ENCODE assay signal across 8 cellular contexts in the genomic region with DNA sequence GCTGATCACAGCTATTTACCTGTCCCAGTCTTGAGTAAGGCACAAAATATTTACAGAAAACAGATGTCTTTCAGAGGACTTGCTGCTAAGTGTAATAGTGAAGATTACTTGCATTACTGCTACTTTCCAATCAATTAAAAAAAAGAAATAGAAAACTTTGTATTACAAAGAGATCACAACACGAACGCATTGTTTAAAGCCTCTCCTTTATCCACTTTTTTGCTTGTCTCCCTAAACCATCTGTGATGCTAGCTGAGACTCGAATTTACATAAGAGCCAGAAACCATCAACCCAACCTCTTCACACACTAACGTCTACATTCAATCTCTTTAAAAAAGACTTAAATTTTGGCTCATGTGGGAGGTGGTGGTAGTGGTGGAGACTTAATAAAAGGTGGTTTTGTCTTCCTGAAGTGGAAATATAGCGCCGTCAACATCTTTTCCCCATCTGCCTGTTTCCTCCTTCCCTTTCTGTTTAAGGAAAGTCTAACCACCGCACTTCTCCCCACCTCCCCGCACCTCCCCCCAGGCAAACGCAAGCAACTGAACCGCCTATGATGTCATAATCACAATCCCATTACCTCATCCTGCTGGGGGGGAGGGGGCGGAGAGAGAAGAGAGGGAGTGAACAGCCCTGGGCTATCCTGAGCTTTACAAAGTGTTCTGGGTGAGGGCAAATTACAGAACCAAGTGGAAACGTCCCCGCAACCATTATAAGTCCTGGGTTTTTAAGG. TPM values are rescaled to one million over a fixed set of nuclear protein-coding genes. Genes with fewer than 3 reads are reported as not detected.
A peak's percentile ranks its signal among the peaks of the same experiment; 100 is the strongest.
DNase-seq lines count a peak whose midpoint lies in the region; ATAC-seq and TF ChIP-seq lines count a peak whose summit lies in the region.

No MANE protein-coding gene starts in this region.

- no peaks in the 10 kb centered on the region for H3K9me3 ChIP-seq in HUES48 (ENCODE audit: control insufficient read depth, insufficient read depth, low read length)
- H3K9me3 ChIP-seq in ectodermal cell (ENCODE audit: control insufficient read depth, low read length): no peaks in the 10 kb centered on the region
- no peaks in the 10 kb centered on the region for H3K9me3 ChIP-seq in right lobe of liver
- no peaks in the 10 kb centered on the region for H3K9me3 ChIP-seq in subcutaneous abdominal adipose tissue (ENCODE audit: control insufficient read depth in 5 of 5, low read length in 5 of 5)

- no peak for TF ChIP-seq POLR2A in right lobe of liver (IDR thresholded peaks at IDR 0.05)

- WGBS in ectodermal cell, 2 experiments: 39% methylated on average over 10 to 12 of the region's 13 CpGs
- WGBS in right lobe of liver (ENCODE audit: insufficient coverage, low coverage, low lambda C conversion rate, missing lambda C conversion rate): 15% methylated on average over 10 of the region's 13 CpGs

- H3K36me3 ChIP-seq in HUES48 (ENCODE audit: control insufficient read depth, insufficient read depth, low read length): peaks cover 20% of the 10 kb centered on the region
- H3K36me3 ChIP-seq in ectodermal cell (ENCODE audit: control insufficient read depth, insufficient read depth, low read length): peaks cover 10% of the 10 kb centered on the region
- H3K36me3 ChIP-seq in right lobe of liver: peaks cover 0 to 11% (median 1%) of the 10 kb centered on the region in 4 donors
- peaks cover 5 to 13% (median 11%) of the 10 kb centered on the region in 5 donors for H3K36me3 ChIP-seq in subcutaneous abdominal adipose tissue (ENCODE audit: control insufficient read depth in 5 of 5, insufficient read depth in 5 of 5, low read length in 5 of 5)

- intact Hi-C loops in right lobe of liver (cut with DNase I): no loop called here

- H3K9ac ChIP-seq in HUES48 (ENCODE audit: low read depth, low read length) (peak overlapping the region; percentile 100), subcutaneous abdominal adipose tissue (ENCODE audit: low read length in 5 of 5) (peak overlapping the region; percentile 49 to 96 (median 93))

- H3K27me3 ChIP-seq in HUES48 (ENCODE audit: control insufficient read depth, insufficient read depth, low read length): no peaks in the 10 kb centered on the region
- H3K27me3 ChIP-seq in ectodermal cell (ENCODE audit: control insufficient read depth, insufficient read depth, low read length, poor library complexity, severe bottlenecking): no peaks in the 10 kb centered on the region
- no peaks in the 10 kb centered on the region for H3K27me3 ChIP-seq in right lobe of liver
- no peaks in the 10 kb centered on the region for H3K27me3 ChIP-seq in subcutaneous abdominal adipose tissue (ENCODE audit: control insufficient read depth in 5 of 5, insufficient read depth in 4 of 5, low read length in 5 of 5)

- peak overlapping the region; percentile 89 for H3K4me3 ChIP-seq in HUES48 (ENCODE audit: low read depth, low read length)
- peak overlapping the region; percentile 63 for H3K4me3 ChIP-seq in ectodermal cell (ENCODE audit: insufficient read depth, low read depth, low read length)
- peak overlapping the region; percentile 68 to 84 (median 81) for H3K4me3 ChIP-seq in right lobe of liver
- H3K4me3 ChIP-seq in subcutaneous abdominal adipose tissue (ENCODE audit: low read depth in 1 of 5, low read length in 5 of 5): peak overlapping the region; percentile 73 to 90 (median 81)

- ATAC-seq in GM21447 (IDR thresholded peaks at IDR 0.05; ENCODE audit: unreplicated experiment) (peak; percentile 11), right lobe of liver (peak; percentile 45 to 66 (median 54))

- H3K4me1 ChIP-seq in HUES48 (ENCODE audit: control insufficient read depth, insufficient read depth, low read length): peaks cover 14% of the 10 kb centered on the region
- H3K4me1 ChIP-seq in ectodermal cell (ENCODE audit: control insufficient read depth, insufficient read depth, low read length): peaks cover 17% of the 10 kb centered on the region
- peaks cover 0 to 13% (median 4%) of the 10 kb centered on the region in 4 donors for H3K4me1 ChIP-seq in right lobe of liver
- peaks cover 3 to 34% (median 29%) of the 10 kb centered on the region in 5 donors for H3K4me1 ChIP-seq in subcutaneous abdominal adipose tissue (ENCODE audit: control insufficient read depth in 5 of 5, insufficient read depth in 5 of 5, low read length in 5 of 5)

- TF ChIP-seq CTCF in right lobe of liver (IDR thresholded peaks at IDR 0.05): no peak

- DNase-seq in ELF-1 (ENCODE audit: low read depth, low spot score) (peak; percentile 91), SKM-1 treated with dmso at 0.1 percent for 144 hours (lab: John Stamatoyannopoulos, UW; ENCODE audit: unreplicated experiment) (peak; percentile 79), right lobe of liver (peak; percentile 74 to 81 (median 79)), ecto neural progenitor cell (ENCODE audit: low spot score) (no peak)

- H3K27ac ChIP-seq in HUES48 (ENCODE audit: low read depth, low read length) (peak overlapping the region; percentile 100), ectodermal cell (ENCODE audit: insufficient read depth, low read depth, low read length, poor library complexity, severe bottlenecking) (peak overlapping the region; percentile 100), right lobe of liver (peak overlapping the region; percentile 98 to 100 (median 99)), subcutaneous abdominal adipose tissue (ENCODE audit: low read depth, low read length) (peak overlapping the region; percentile 92)

RNA-seq across cellular contexts. Expression of a gene that starts 0.9 kb away (rescaled TPM):
- 77.7 TPM for polyA plus RNA-seq in ectodermal cell (2013, experiment 1 of 4)
- polyA plus RNA-seq in ectodermal cell (2013, experiment 2 of 4): 81.1 TPM
- 58.9 TPM for polyA plus RNA-seq in ectodermal cell (2013, experiment 3 of 4)
- polyA plus RNA-seq in ectodermal cell (2013, experiment 4 of 4): 63.8 TPM
- 10 to 100 TPM in 2 of 6 experiments, 1 to 10 TPM in 4; 7.2 to 15.8 (median 8.7) TPM for total RNA-seq in right lobe of liver

RNA-seq across cellular contexts. Expression of a gene that starts 5.5 kb away (rescaled TPM):
- polyA plus RNA-seq in ectodermal cell (2013, experiment 1 of 4): 25.1 TPM
- 22.5 TPM for polyA plus RNA-seq in ectodermal cell (2013, experiment 2 of 4)
- 20.9 TPM for polyA plus RNA-seq in ectodermal cell (2013, experiment 3 of 4)
- 20.8 TPM for polyA plus RNA-seq in ectodermal cell (2013, experiment 4 of 4)
- total RNA-seq in right lobe of liver: under 1 TPM in 3 of 6 experiments, not detected in 3; 0.18 to 0.43 (median 0.24) TPM

RNA-seq across cellular contexts. Expression of a gene that starts 15.4 kb away (rescaled TPM):
- 98.4 TPM for polyA plus RNA-seq in ectodermal cell (2013, experiment 1 of 4)
- 113 TPM for polyA plus RNA-seq in ectodermal cell (2013, experiment 2 of 4)
- 87.1 TPM for polyA plus RNA-seq in ectodermal cell (2013, experiment 3 of 4)
- 97.3 TPM for polyA plus RNA-seq in ectodermal cell (2013, experiment 4 of 4)
- total RNA-seq in right lobe of liver: 10 to 100 TPM; 13.7 to 19.7 (median 18.3) TPM
